Comparison of ENCODE assay signal across 12 cellular contexts in the genomic region with DNA sequence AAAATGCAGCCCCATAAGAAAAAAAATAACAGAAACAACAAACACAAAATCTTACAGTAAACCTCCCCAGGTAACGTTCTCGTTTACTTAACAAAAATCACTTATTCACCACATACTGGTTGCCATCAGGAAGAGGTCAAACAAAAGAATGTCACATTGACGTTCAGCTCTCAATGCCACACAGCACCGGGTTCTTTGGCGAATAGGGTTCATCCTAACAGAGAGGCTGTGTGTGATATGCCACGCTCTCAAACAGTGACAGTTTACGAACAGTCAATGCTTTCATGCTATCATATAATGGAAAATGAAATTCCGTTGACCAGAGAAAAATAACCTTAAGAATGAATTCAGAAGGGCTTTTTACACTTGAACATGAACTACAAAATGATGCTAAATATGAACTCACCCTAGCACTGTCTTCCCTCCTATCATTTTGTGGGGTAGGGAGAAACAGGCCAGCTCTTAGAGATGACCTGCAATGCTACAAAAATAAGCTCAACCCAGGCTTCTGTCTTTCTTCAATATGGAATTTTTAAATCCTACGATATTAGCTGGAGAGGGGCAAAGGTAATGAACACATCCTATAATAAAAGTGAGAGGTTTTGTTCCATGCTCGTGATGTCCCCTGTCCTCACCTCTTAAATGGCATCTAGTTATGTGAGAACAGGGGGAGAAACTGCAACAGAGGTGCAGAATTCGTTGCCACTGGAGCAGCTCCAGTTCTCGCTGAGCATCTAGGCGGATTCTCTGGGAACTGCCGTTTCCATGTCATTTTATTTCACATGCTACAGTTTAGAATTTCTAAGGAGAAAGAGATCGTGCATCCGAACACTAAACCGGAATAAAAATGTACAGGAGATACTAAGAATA. TPM values are rescaled to one million over a fixed set of nuclear protein-coding genes. Genes with fewer than 3 reads are reported as not detected.
DNase-seq lines count a peak whose midpoint lies in the region; ATAC-seq, FAIRE-seq and TF ChIP-seq lines count a peak whose summit lies in the region.
"Had no signal": no experiment of that assay in that cellular context is flagged by ENCODE, and none has a peak within 500 bp of the region (broad histone marks: within the 10 kb centered on the region; RNA-seq: fewer than 3 reads in every experiment).

No MANE protein-coding gene starts in this region.

- FAIRE-seq in GM12891 (lab: Jason Lieb, UNC) (peak; percentile 23), astrocyte (lab: Jason Lieb, UNC) (no peak)
- FAIRE-seq: islet of Langerhans had no signal

- H3K27me3 Mint-ChIP-seq in astrocyte (ENCODE audit: low read depth, unreplicated experiment), result peaks cover 62% of the 10 kb centered on the region
- peaks cover 31 to 67% (median 61%) of the 10 kb centered on the region in 5 donors for H3K27me3 Mint-ChIP-seq in naive thymus-derived CD8-positive, alpha-beta T cell

- H3K9me2 ChIP-seq in PC-3 (replicated peaks; ENCODE audit: low read length), result no peaks in the 10 kb centered on the region

- H3K9ac ChIP-seq in astrocyte (ENCODE audit: low read length) (no peak overlapping the region), PC-3 (ENCODE audit: low read length) (no peak overlapping the region)

- TF ChIP-seq POLR2A in GM12891 (IDR thresholded peaks at IDR 0.05; ENCODE audit: low read depth, low read length), result no peak

- TF ChIP-seq CTCF in astrocyte (IDR thresholded peaks at IDR 0.05; ENCODE audit: insufficient read depth, low read depth, low read length) (no peak), ascending aorta (IDR thresholded peaks at IDR 0.05) (no peak), PC-3 (conservative IDR thresholded peaks at IDR 0.05; ENCODE audit: low read depth, low read length) (no peak)

- H3K4me3 ChIP-seq in astrocyte (ENCODE audit: insufficient read depth, low read depth, low read length), result no peak overlapping the region
- H3K4me3 ChIP-seq in ascending aorta, result no peak overlapping the region
- H3K4me3 ChIP-seq in PC-3 (ENCODE audit: low read length), result no peak overlapping the region

- no TSS peak for BruUV-seq in PC-3 (replicated peaks; lab: Mats Ljungman, UMichigan)

- CTCF ChIA-PET in PC-3 (lab: Charles Lee), result no interaction called here

- H3K36me3 Mint-ChIP-seq in astrocyte (ENCODE audit: low read depth, unreplicated experiment), result no peaks in the 10 kb centered on the region
- H3K36me3 Mint-ChIP-seq in naive thymus-derived CD8-positive, alpha-beta T cell, result peaks cover 0 to 6% (median 2%) of the 10 kb centered on the region in 3 donors

- intact Hi-C loops in ascending aorta (cut with DNase I) (no loop called here), PC-3 (cut with micrococcal nuclease) (no loop called here)

- H3K27ac ChIP-seq in astrocyte (ENCODE audit: low read depth, low read length) (no peak overlapping the region), ascending aorta (no peak overlapping the region), PC-3 (ENCODE audit: low read length) (no peak overlapping the region)
- H3K27ac ChIP-seq: HL-60 had no signal

- peak; percentile 21 for DNase-seq in NCI-H345 (lab: John Stamatoyannopoulos, UW)
- no peak for DNase-seq in NCI-H345 treated with DMSO at 0.1 percent for 48 hours (lab: John Stamatoyannopoulos, UW; ENCODE audit: unreplicated experiment)
- DNase-seq in GM12891 (ENCODE audit: insufficient read length, low spot score), result no peak
- DNase-seq in astrocyte (ENCODE audit: low read depth), result no peak
- DNase-seq in naive thymus-derived CD8-positive, alpha-beta T cell, result no peak
- DNase-seq in ascending aorta (ENCODE audit: low spot score in 2 of 2), result no peak
- no peak for DNase-seq in PC-3
- no peak for DNase-seq in kidney tubule cell (ENCODE audit: low spot score)
- DNase-seq: NCI-H1048 had no signal

- H3K4me1 Mint-ChIP-seq in astrocyte (ENCODE audit: low read depth, unreplicated experiment), result peaks cover 10% of the 10 kb centered on the region
- peaks cover 13 to 48% (median 27%) of the 10 kb centered on the region in 4 donors for H3K4me1 Mint-ChIP-seq in naive thymus-derived CD8-positive, alpha-beta T cell

- H3K4me2 ChIP-seq in astrocyte (ENCODE audit: low read length) (no peak overlapping the region), PC-3 (ENCODE audit: low read length) (no peak overlapping the region)

- no peak overlapping the region for H2AFZ ChIP-seq in astrocyte (ENCODE audit: low read depth, low read length)
- H2AFZ ChIP-seq in PC-3 (ENCODE audit: low read length), result no peak overlapping the region

- peaks cover 4% of the 10 kb centered on the region for H3K9me3 Mint-ChIP-seq in astrocyte (ENCODE audit: unreplicated experiment)
- peaks cover 0 to 6% (median 0%) of the 10 kb centered on the region in 9 donors for H3K9me3 Mint-ChIP-seq in naive thymus-derived CD8-positive, alpha-beta T cell

- H3K27me3 ChIP-seq in astrocyte (ENCODE audit: insufficient read depth, low read length) (peaks cover 53% of the 10 kb centered on the region), ascending aorta (peaks cover 7% of the 10 kb centered on the region), PC-3 (ENCODE audit: low read length) (peaks cover 21% of the 10 kb centered on the region)

- no peak overlapping the region for H3K27ac Mint-ChIP-seq in astrocyte (ENCODE audit: unreplicated experiment)
- peak overlapping the region in 1 of 10 donors; percentile 36 for H3K27ac Mint-ChIP-seq in naive thymus-derived CD8-positive, alpha-beta T cell

- no peak for ATAC-seq in naive thymus-derived CD8-positive, alpha-beta T cell
- ATAC-seq in PC-3, result no peak
- ATAC-seq: SK-N-SH treated with all-trans-retinoic acid at 6 μM for 48 hours had no signal

- H3K9me3 ChIP-seq in astrocyte (ENCODE audit: insufficient read depth, low read depth, low read length) (no peaks in the 10 kb centered on the region), ascending aorta (no peaks in the 10 kb centered on the region), PC-3 (ENCODE audit: low read length) (no peaks in the 10 kb centered on the region)

- no peaks in the 10 kb centered on the region for H4K20me1 ChIP-seq in astrocyte (ENCODE audit: insufficient read depth, low read length)
- H4K20me1 ChIP-seq in PC-3 (ENCODE audit: low read length), result no peaks in the 10 kb centered on the region

- no peaks in the 10 kb centered on the region for H3K79me2 ChIP-seq in astrocyte (ENCODE audit: insufficient read depth, low read length)
- no peaks in the 10 kb centered on the region for H3K79me2 ChIP-seq in PC-3 (ENCODE audit: low read length)

- POLR2A ChIA-PET in naive thymus-derived CD8-positive, alpha-beta T cell (lab: Charles Lee), result no interaction called here
- POLR2A ChIA-PET in PC-3 (lab: Charles Lee; ENCODE audit: unreplicated experiment), result interaction anchor here (0.7 kb wide), 1 partner anchor 139 kb away, joined by 3 read pairs; no protein-coding TSS in a partner anchor

- peak overlapping the region; percentile 73 for H3K4me3 Mint-ChIP-seq in astrocyte (ENCODE audit: unreplicated experiment)
- H3K4me3 Mint-ChIP-seq in naive thymus-derived CD8-positive, alpha-beta T cell, result peak overlapping the region; percentile 46 to 83 (median 76)

- H3K36me3 ChIP-seq in astrocyte (ENCODE audit: insufficient read depth, low read length) (no peaks in the 10 kb centered on the region), ascending aorta (no peaks in the 10 kb centered on the region), PC-3 (ENCODE audit: low read depth, low read length) (no peaks in the 10 kb centered on the region)

- no peaks in the 10 kb centered on the region for H3F3A ChIP-seq in PC-3 (ENCODE audit: low read length, unreplicated experiment)

- H3K4me1 ChIP-seq in astrocyte (ENCODE audit: insufficient read depth, low read length) (peaks cover 8% of the 10 kb centered on the region), ascending aorta (peaks cover 4 to 5% of the 10 kb centered on the region in 2 donors), PC-3 (ENCODE audit: insufficient read depth, low read length) (peaks cover 12% of the 10 kb centered on the region)

TF ChIP-seq in GM12891, 5 proteins besides CTCF, POLR2A, EP300 and RAD21:
- no peak for TF ChIP-seq SPI1 (IDR thresholded peaks at IDR 0.05; ENCODE audit: low read depth, low read length)
- no peak for TF ChIP-seq POLR2AphosphoS5 (IDR thresholded peaks at IDR 0.05; ENCODE audit: low read depth, low read length)
- TF ChIP-seq POU2F2 (IDR thresholded peaks at IDR 0.05; ENCODE audit: low read depth, low read length), result no peak
- TF ChIP-seq PAX5 (IDR thresholded peaks at IDR 0.05; ENCODE audit: insufficient read depth, low read length, severe bottlenecking), result no peak
- TF ChIP-seq TAF1 (IDR thresholded peaks at IDR 0.05; ENCODE audit: low read depth, low read length), result no peak

RNA-seq across cellular contexts. Expression of a gene that starts 1.8 kb away (rescaled TPM):
- polyA plus RNA-seq in GM12891 (2012; ENCODE audit: low read depth, missing spikeins), result 10.9 TPM
- total RNA-seq in astrocyte, result 0.12 and 0.18 TPM in 2 replicates
- total RNA-seq in naive thymus-derived CD8-positive, alpha-beta T cell, result not detected
- polyA plus RNA-seq in naive thymus-derived CD8-positive, alpha-beta T cell, result under 1 TPM in 1 of 3 donors, not detected in 2; 0.24 TPM
- not detected for total RNA-seq in ascending aorta
- 0.12 and 0.47 TPM in 2 replicates for total RNA-seq in PC-3 (2014; rRNA removed)
